ENCODE assay signal across 8 cellular contexts in genomic region chr4:6331018-6331417, GRCh38.
DNase-seq lines count a peak whose midpoint lies in the region; ATAC-seq and TF ChIP-seq lines count a peak whose summit lies in the region.

No MANE protein-coding gene starts in this region.

- peak; percentile 11 for DNase-seq in stimulated activated CD4-positive, alpha-beta T cell treated with anti-CD3 and anti-CD28 coated beads, Interleukin-12 subunit alpha, Interleukin-12 subunit beta, amount 100 ng/mL, for 4 hours
- no peak for DNase-seq in stimulated activated CD4-positive, alpha-beta T cell treated with anti-CD3 and anti-CD28 coated beads, Interleukin-4, amount 100 ng/mL, for 4 hours
- DNase-seq in OCI-M1 (lab: John Stamatoyannopoulos, UW) (peak; percentile 31), fibroblast of the aortic adventitia (ENCODE audit: low read depth) (peak; percentile 6), cortex of kidney (lab: John Stamatoyannopoulos, UW) (no peak)
- DNase-seq in stimulated activated CD4-positive, alpha-beta T cell treated with anti-CD3 and anti-CD28 coated beads, Interleukin-4, amount 100 ng/mL, for 48 hours (ENCODE audit: low read depth in 2 of 2) = peak; percentile 15 to 18

- ATAC-seq in HG02763 (IDR thresholded peaks at IDR 0.05; ENCODE audit: unreplicated experiment) = no peak
- ATAC-seq in GM21786 (IDR thresholded peaks at IDR 0.05; ENCODE audit: unreplicated experiment) = no peak

- no peak overlapping the region for H3K4me3 ChIP-seq in fibroblast of the aortic adventitia (ENCODE audit: low read depth, low read length)

- TF ChIP-seq CTCF in fibroblast of the aortic adventitia (IDR thresholded peaks at IDR 0.05; ENCODE audit: insufficient read depth, low read length) = peak; percentile 65

Comparison
In these comparisons a context has a peak if more than half of its experiments do, and no peak if none do; other contexts are left out.
1. DNase-seq: peak in stimulated activated CD4-positive, alpha-beta T cell treated with anti-CD3 and anti-CD28 coated beads, Interleukin-12 subunit alpha, Interleukin-12 subunit beta, amount 100 ng/mL, for 4 hours (single experiment), OCI-M1 (single experiment), fibroblast of the aortic adventitia (single experiment) and stimulated activated CD4-positive, alpha-beta T cell treated with anti-CD3 and anti-CD28 coated beads, Interleukin-4, amount 100 ng/mL, for 48 hours (2 of 2); none in stimulated activated CD4-positive, alpha-beta T cell treated with anti-CD3 and anti-CD28 coated beads, Interleukin-4, amount 100 ng/mL, for 4 hours (0 of 2) and cortex of kidney (single experiment).